18 cellular contexts compared by ENCODE assay signal in genomic region chr5:112201141-112201540, GRCh38.
DNase-seq lines count a peak whose midpoint lies in the region; ATAC-seq and TF ChIP-seq lines count a peak whose summit lies in the region.
"Had no signal": no experiment of that assay in that cellular context is flagged by ENCODE, and none has a peak within 500 bp of the region (broad histone marks: within the 10 kb centered on the region; RNA-seq: fewer than 3 reads in every experiment).

No MANE protein-coding gene starts in this region.

- DNase-seq in COLO829 (ENCODE audit: low spot score), result peak; percentile 49
- DNase-seq in SK-MEL-5 (ENCODE audit: low read depth, low spot score), result peak; percentile 67
- DNase-seq in medulla oblongata (ENCODE audit: extremely low spot score), result peak; percentile 54
- DNase-seq in GM13976 (ENCODE audit: low spot score), result no peak
- no peak for DNase-seq in foreskin keratinocyte
- no peak for DNase-seq in activated T-cell treated with anti-CD3 and anti-CD28 coated beads, Interleukin-2, amount 50 U/mL, for 1 hour
- DNase-seq: 8988T; ACHN; BE2C; C1 segment of cervical spinal cord; Caco-2; Calu3; CD4-positive, alpha-beta memory T cell; CD4-positive, CD25-positive, alpha-beta regulatory T cell; CD8-positive, alpha-beta memory T cell; DMS79 treated with DMSO at 0.1 percent for 48 hours; GF-D8 had no signal

- in situ Hi-C loops in SK-MEL-5 (cut with HindIII; ENCODE audit: low pct_unique_long_range_greater_than_20kb, low sequenced_read_pairs), result no loop called here
- in situ Hi-C loops in GM13976 (cut with MboI; ENCODE audit: low sequenced_read_pairs, unreplicated experiment), result no loop called here

- ATAC-seq in foreskin keratinocyte, result no peak

- no peak for TF ChIP-seq CTCF in GM13976 (IDR thresholded peaks at IDR 0.05; ENCODE audit: borderline replicate concordance, control extremely low read depth, extremely low read depth, insufficient read depth, missing control alignments)
- TF ChIP-seq CTCF in foreskin keratinocyte (conservative IDR thresholded peaks at IDR 0.05), result no peak

- no peaks in the 10 kb centered on the region for H3K4me1 ChIP-seq in foreskin keratinocyte
- H3K4me1 ChIP-seq: BE2C, Caco-2 had no signal

- H3K27me3 ChIP-seq in foreskin keratinocyte, result no peaks in the 10 kb centered on the region
- H3K27me3 ChIP-seq: BLaER1 had no signal

- no peak overlapping the region for H3K27ac ChIP-seq in foreskin keratinocyte
- H3K27ac ChIP-seq: BLaER1 had no signal

Comparison
In these comparisons a context has a peak if more than half of its experiments do, and no peak if none do; other contexts are left out.
1. DNase-seq: peak in COLO829 (single experiment), SK-MEL-5 (single experiment) and medulla oblongata (single experiment); none in GM13976 (single experiment), foreskin keratinocyte (0 of 2) and activated T-cell treated with anti-CD3 and anti-CD28 coated beads, Interleukin-2, amount 50 U/mL, for 1 hour (single experiment).